Comparison of ENCODE assay signal across 20 cellular contexts in genomic region chr17:12050646-12051225, GRCh38.
"Had no signal": no experiment of that assay in that cellular context is flagged by ENCODE, and none has a peak within 500 bp of the region (broad histone marks: within the 10 kb centered on the region; RNA-seq: fewer than 3 reads in every experiment).

No MANE protein-coding gene starts in this region.

- H3K27me3 Mint-ChIP-seq: activated B cell treated with CpG ODN at 0.5 μM for 24 hours; activated CD4-positive, alpha-beta memory T cell treated with anti-CD3 and anti-CD28 coated beads for 36 hours; activated CD8-positive, alpha-beta memory T cell treated with anti-CD3 and anti-CD28 coated beads, Interleukin-2, amount 10 ng/mL, durations not matched to agents 7 days and 5 days; activated T-helper 17 cell treated with anti-CD3 and anti-CD28 coated beads, Interleukin-2, amount 50 U/mL, for 72 hours; naive thymus-derived CD8-positive, alpha-beta T cell; stimulated activated naive B cell treated with anti-CD40 and anti-IgM and Interleukin-4, amounts not matched to agents 10 μg/mL and 1 μg/mL and 100 μg/mL, for 72 hours had no signal

- H3K27ac ChIP-seq: body of pancreas, heart right ventricle, thoracic aorta, upper lobe of right lung had no signal

- H3K9me3 Mint-ChIP-seq: activated B cell treated with CpG ODN at 0.5 μM for 24 hours; activated CD4-positive, alpha-beta memory T cell treated with anti-CD3 and anti-CD28 coated beads for 36 hours; activated T-helper 17 cell treated with anti-CD3 and anti-CD28 coated beads, Interleukin-2, amount 50 U/mL, for 72 hours; immature natural killer cell; naive thymus-derived CD8-positive, alpha-beta T cell; stimulated activated naive B cell treated with anti-CD40 and anti-IgM and Interleukin-4, amounts not matched to agents 10 μg/mL and 1 μg/mL and 100 μg/mL, for 72 hours had no signal

- H3K4me3 Mint-ChIP-seq: activated B cell treated with CpG ODN at 0.5 μM for 24 hours; activated CD4-positive, alpha-beta memory T cell treated with anti-CD3 and anti-CD28 coated beads for 36 hours; activated CD8-positive, alpha-beta memory T cell treated with anti-CD3 and anti-CD28 coated beads, Interleukin-2, amount 10 ng/mL, durations not matched to agents 7 days and 5 days; activated T-helper 17 cell treated with anti-CD3 and anti-CD28 coated beads, Interleukin-2, amount 50 U/mL, for 72 hours; immature natural killer cell; stimulated activated naive B cell treated with anti-CD40 and anti-IgM and Interleukin-4, amounts not matched to agents 10 μg/mL and 1 μg/mL and 100 μg/mL, for 72 hours had no signal

- H3K27ac Mint-ChIP-seq: activated B cell treated with CpG ODN at 0.5 μM for 24 hours; activated CD4-positive, alpha-beta memory T cell treated with anti-CD3 and anti-CD28 coated beads for 36 hours; activated CD8-positive, alpha-beta memory T cell treated with anti-CD3 and anti-CD28 coated beads, Interleukin-2, amount 10 ng/mL, durations not matched to agents 7 days and 5 days; activated T-helper 17 cell treated with anti-CD3 and anti-CD28 coated beads, Interleukin-2, amount 50 U/mL, for 72 hours; stimulated activated naive B cell treated with anti-CD40 and anti-IgM and Interleukin-4, amounts not matched to agents 10 μg/mL and 1 μg/mL and 100 μg/mL, for 72 hours had no signal

- H3K4me3 ChIP-seq: body of pancreas, heart right ventricle, sigmoid colon, thoracic aorta, upper lobe of right lung had no signal

- H3K9me3 ChIP-seq: body of pancreas, heart right ventricle, sigmoid colon, thoracic aorta, upper lobe of right lung had no signal

- H3K27me3 ChIP-seq: body of pancreas, heart right ventricle, sigmoid colon, upper lobe of right lung had no signal

- H3K36me3 ChIP-seq: heart right ventricle, sigmoid colon, thoracic aorta, upper lobe of right lung had no signal

- DNase-seq: activated B cell treated with CpG ODN at 0.5 μM for 24 hours; activated CD4-positive, alpha-beta memory T cell treated with anti-CD3 and anti-CD28 coated beads for 36 hours; activated CD4-positive, alpha-beta T cell treated with anti-CD3 and anti-CD28 coated beads for 4 hours; activated CD8-positive, alpha-beta memory T cell treated with anti-CD3 and anti-CD28 coated beads, Interleukin-2, amount 10 ng/mL, durations not matched to agents 7 days and 5 days; activated naive CD4-positive, alpha-beta T cell; body of pancreas; effector CD8-positive, alpha-beta T cell; foreskin melanocyte; heart right ventricle; immature natural killer cell; left cardiac atrium; mesenchymal stem cell; naive thymus-derived CD8-positive, alpha-beta T cell; nucleus accumbens; sigmoid colon; stimulated activated CD4-positive, alpha-beta T cell treated with anti-CD3 and anti-CD28 coated beads, Interleukin-4, amount 100 ng/mL, for 4 hours; stimulated activated naive B cell treated with anti-CD40 and anti-IgM and Interleukin-4, amounts not matched to agents 10 μg/mL and 1 μg/mL and 100 μg/mL, for 72 hours; upper lobe of right lung had no signal

- H3K36me3 Mint-ChIP-seq: activated CD4-positive, alpha-beta memory T cell treated with anti-CD3 and anti-CD28 coated beads for 36 hours; immature natural killer cell; stimulated activated naive B cell treated with anti-CD40 and anti-IgM and Interleukin-4, amounts not matched to agents 10 μg/mL and 1 μg/mL and 100 μg/mL, for 72 hours had no signal

- ATAC-seq: activated CD8-positive, alpha-beta memory T cell treated with anti-CD3 and anti-CD28 coated beads, Interleukin-2, amount 10 ng/mL, durations not matched to agents 7 days and 5 days; activated T-helper 17 cell treated with anti-CD3 and anti-CD28 coated beads, Interleukin-2, amount 50 U/mL, for 72 hours; body of pancreas; left cardiac atrium; naive thymus-derived CD8-positive, alpha-beta T cell; stimulated activated naive B cell treated with anti-CD40 and anti-IgM and Interleukin-4, amounts not matched to agents 10 μg/mL and 1 μg/mL and 100 μg/mL, for 72 hours; upper lobe of right lung had no signal
